ENCODE assay signal across 12 cellular contexts in the genomic region with DNA sequence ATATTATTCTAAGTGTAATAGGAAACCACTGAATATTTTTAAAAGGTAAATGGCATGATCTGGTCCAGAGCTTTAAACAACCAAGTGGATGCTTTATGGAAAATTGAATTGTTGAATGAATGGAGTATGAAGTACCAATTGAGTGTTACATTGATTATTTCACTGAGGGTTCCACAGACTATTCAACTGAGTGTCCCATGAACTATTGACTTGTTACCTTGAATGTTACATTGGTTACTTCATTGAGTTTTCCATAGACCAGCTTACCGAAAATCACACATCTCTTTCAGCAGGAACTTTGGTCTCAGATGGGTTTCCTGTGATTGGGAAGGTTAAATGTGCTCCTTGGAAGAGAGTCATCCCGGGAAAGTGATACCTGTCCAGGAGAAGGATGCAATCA. TPM values are rescaled to one million over a fixed set of nuclear protein-coding genes. Genes with fewer than 3 reads are reported as not detected.
"Had no signal": no experiment of that assay in that cellular context is flagged by ENCODE, and none has a peak within 500 bp of the region (broad histone marks: within the 10 kb centered on the region; RNA-seq: fewer than 3 reads in every experiment).

No MANE protein-coding gene starts in this region.

- H3K9ac ChIP-seq: GM23248 had no signal

- H3K36me3 ChIP-seq: HAP-1 had no signal

- ATAC-seq: GM23338, HCT116 had no signal

- H2AFZ ChIP-seq: GM23248, GM23338 had no signal

- H3K4me3 ChIP-seq: GM23248, GM23338, HAP-1 had no signal

- DNase-seq: GM23248, GOT3, H7, H9, HCEC 1CT, HFFc6 had no signal

- H3K9me3 ChIP-seq: HAP-1 had no signal

- H3K27ac ChIP-seq: GM23248 had no signal

- FAIRE-seq: H1, H54 had no signal

- H3K4me1 ChIP-seq: HAP-1 had no signal

- H3K4me2 ChIP-seq: GM23338 had no signal

RNA-seq across cellular contexts. Expression of gene TMEM114, which starts 56.8 kb away (rescaled TPM):
- total RNA-seq: GM23248, H4, H7, HFFc6 had no signal
- polyA plus RNA-seq: GM23248 had no signal
